ENCODE assay signal across 18 cellular contexts in genomic region chr13:29964181-29964845, GRCh38.
DNase-seq lines count a peak whose midpoint lies in the region; ATAC-seq, FAIRE-seq and TF ChIP-seq lines count a peak whose summit lies in the region.
"Had no signal": no experiment of that assay in that cellular context is flagged by ENCODE, and none has a peak within 500 bp of the region (broad histone marks: within the 10 kb centered on the region; RNA-seq: fewer than 3 reads in every experiment).

No MANE protein-coding gene starts in this region.

- no peak for TF ChIP-seq RAD21 in K562 (CRISPR knock-in tag; conservative IDR thresholded peaks at IDR 0.05 in 1 of 2, IDR thresholded peaks at IDR 0.05 in 1 of 2)

- DNase-seq in GM12864 (ENCODE audit: low read depth), result peak; percentile 1
- DNase-seq in K562 (ENCODE audit: extremely low read depth in 1 of 4, low spot score in 3 of 4), result peak; percentile 3 to 50 (median 49)
- no peak for DNase-seq in adrenal gland
- DNase-seq in C1 segment of cervical spinal cord (lab: John Stamatoyannopoulos, UW), result no peak
- DNase-seq: NCI-H1417 treated with DMSO at 0.1 percent for 48 hours, NCI-H2029, NCI-H2171, NCI-H446 treated with DMSO at 0.1 percent for 48 hours, Peyer's patch, Right ventricle myocardium superior, T-cell had no signal

- no peak for FAIRE-seq in K562 (lab: Jason Lieb, UNC)
- FAIRE-seq: A549 had no signal

- H3K79me2 ChIP-seq in K562 (ENCODE audit: control insufficient read depth, insufficient read depth, low read length), result no peaks in the 10 kb centered on the region

- intact Hi-C loops in K562 (cut with micrococcal nuclease), result loop anchor here (10.0 kb wide), 1 partner anchor 150 kb away; no protein-coding TSS in a partner anchor
- intact Hi-C loops in adrenal gland (cut with DNase I), result no loop called here

- H3K36me3 ChIP-seq in HUES64 (ENCODE audit: insufficient read depth, low read length) (no peaks in the 10 kb centered on the region), K562 (ENCODE audit: control insufficient read depth, insufficient read depth, low read length) (no peaks in the 10 kb centered on the region), adrenal gland (replicated peaks in 1 of 2) (no peaks in the 10 kb centered on the region)
- H3K36me3 ChIP-seq: BLaER1 treated with 17β-estradiol and CSF1 and Interleukin-3, amounts not matched to agents 10 nM and 100 nM; Peyer's patch had no signal

- H3K27me3 ChIP-seq in HUES64 (ENCODE audit: insufficient read depth, low read length), result no peaks in the 10 kb centered on the region
- H3K27me3 ChIP-seq in K562 (ENCODE audit: control insufficient read depth in 2 of 2, insufficient read depth in 2 of 2, low read length in 2 of 2), result peaks cover 0 to 11% of the 10 kb centered on the region in 2 experiments; a peak in 1 of 5 replicates
- H3K27me3 ChIP-seq in adrenal gland, result no peaks in the 10 kb centered on the region
- H3K27me3 ChIP-seq: BLaER1 treated with 17β-estradiol and CSF1 and Interleukin-3, amounts not matched to agents 10 nM and 100 nM; Peyer's patch had no signal

- 0 out of 2 replicates have a peak overlapping the region, but pooled peaks have one; percentile 32 for H2AFZ ChIP-seq in K562 (ENCODE audit: low read depth, low read length)

- no peaks in the 10 kb centered on the region for H3K9me1 ChIP-seq in K562 (ENCODE audit: control insufficient read depth, insufficient read depth, low read length)

- H3K9ac ChIP-seq in HUES64 (ENCODE audit: low read depth, low read length) (0 out of 2 replicates have a peak overlapping the region, but pooled peaks have one; percentile 8), K562 (ENCODE audit: insufficient read depth in 1 of 2, low read depth in 2 of 2, low read length in 2 of 2) (no peak overlapping the region)
- H3K9ac ChIP-seq: BLaER1 treated with 17β-estradiol and CSF1 and Interleukin-3, amounts not matched to agents 10 nM and 100 nM had no signal

- H3K4me3 ChIP-seq in GM12864 (ENCODE audit: low read depth, low read length) (no peak overlapping the region), HUES64 (ENCODE audit: low read length) (peak overlapping the region; percentile 24; the same call in 1 of the 2 replicates), K562 (no peak overlapping the region), iPS-18c (ENCODE audit: insufficient read depth, low read depth, low read length) (0 out of 2 replicates have a peak overlapping the region, but pooled peaks have one; percentile 12), adrenal gland (no peak overlapping the region)
- H3K4me3 ChIP-seq: A549; BLaER1 treated with 17β-estradiol and CSF1 and Interleukin-3, amounts not matched to agents 10 nM and 100 nM; Peyer's patch; SK-N-MC had no signal

- TF ChIP-seq EP300 in K562 (IDR thresholded peaks at IDR 0.05; ENCODE audit: low read length), result no peak

- peaks cover 30% of the 10 kb centered on the region for H3K9me3 ChIP-seq in HUES64 (ENCODE audit: insufficient read depth, low read depth, low read length)
- H3K9me3 ChIP-seq in K562 (replicated peaks; ENCODE audit: control insufficient read depth, insufficient read depth, low read depth, low read length), result no peaks in the 10 kb centered on the region
- H3K9me3 ChIP-seq in iPS-18c (ENCODE audit: control insufficient read depth, insufficient read depth, low read length), result peaks cover 2% of the 10 kb centered on the region
- H3K9me3 ChIP-seq in adrenal gland (replicated peaks in 1 of 3), result peaks cover 0 to 9% (median 0%) of the 10 kb centered on the region in 3 donors
- H3K9me3 ChIP-seq: Peyer's patch had no signal

- BruUV-seq in K562 (replicated peaks; lab: Mats Ljungman, UMichigan), result no TSS peak

- WGBS in HUES64, result 31% methylated on average over 10 of the region's 10 CpGs
- 1% methylated on average over 9 of the region's 10 CpGs for WGBS in K562 (ENCODE audit: insufficient coverage, low coverage, missing lambda C conversion rate)
- 84 to 89% (median 87%) methylated on average over 10 of the region's 10 CpGs for WGBS in adrenal gland, 4 donors

- H3K27ac ChIP-seq in HUES64 (ENCODE audit: low read depth, low read length), result peak overlapping the region; percentile 62; the same call in 1 of the 2 replicates
- H3K27ac ChIP-seq in K562 (ENCODE audit: extremely low read depth, low read depth, low read length), result no peak overlapping the region
- no peak overlapping the region for H3K27ac ChIP-seq in adrenal gland
- H3K27ac ChIP-seq: A549; BLaER1 treated with 17β-estradiol and CSF1 and Interleukin-3, amounts not matched to agents 10 nM and 100 nM; Peyer's patch; SK-N-MC had no signal

- CTCF ChIA-PET in K562 (lab: Yijun Ruan, JAX; ENCODE audit: low intra/inter-chr PET ratio), result no interaction called here

- ATAC-seq in K562, result peak; percentile 81
- no peak for ATAC-seq in HG02970 (IDR thresholded peaks at IDR 0.05; ENCODE audit: low FRiP score, unreplicated experiment)
- ATAC-seq in GM21619 (IDR thresholded peaks at IDR 0.05; ENCODE audit: unreplicated experiment), result no peak
- ATAC-seq: A549, T-cell had no signal

- in situ Hi-C loops in K562 (cut with MboI), result no loop called here

- POLR2A ChIA-PET in K562 (lab: Yijun Ruan, JAX), result no interaction called here

- TF ChIP-seq CTCF in GM12864 (IDR thresholded peaks at IDR 0.05; ENCODE audit: low read depth, low read length, missing control alignments) (no peak), K562 (IDR thresholded peaks at IDR 0.05 in 2 of 3, conservative IDR thresholded peaks at IDR 0.05 in 1 of 3; ENCODE audit: insufficient read depth in 2 of 3, low read depth in 1 of 3, low read length in 3 of 3) (0 out of 6 replicates have a peak, but pooled peaks of 1 of the 3 experiments have one; percentile 9), adrenal gland (IDR thresholded peaks at IDR 0.05) (no peak)

- H3K4me1 ChIP-seq in HUES64 (ENCODE audit: insufficient read depth, low read length) (peaks cover 17% of the 10 kb centered on the region; the same call in 1 of the 2 replicates), K562 (replicated peaks in 1 of 2; ENCODE audit: control insufficient read depth in 2 of 2, insufficient read depth in 2 of 2, low read length in 2 of 2) (no peaks in the 10 kb centered on the region), adrenal gland (replicated peaks in 1 of 2) (no peaks in the 10 kb centered on the region)
- H3K4me1 ChIP-seq: A549, Peyer's patch had no signal

- H4K20me1 ChIP-seq in K562 (replicated peaks; ENCODE audit: control insufficient read depth, insufficient read depth, low read length), result no peaks in the 10 kb centered on the region
- H4K20me1 ChIP-seq: BLaER1 treated with 17β-estradiol and CSF1 and Interleukin-3, amounts not matched to agents 10 nM and 100 nM had no signal

- no peak for TF ChIP-seq POLR2A in K562 (conservative IDR thresholded peaks at IDR 0.05)
- no peak for TF ChIP-seq POLR2A in adrenal gland (IDR thresholded peaks at IDR 0.05)

- H3K4me2 ChIP-seq in K562 (ENCODE audit: insufficient read depth, low read length), result no peak overlapping the region
- H3K4me2 ChIP-seq: A549; BLaER1 treated with 17β-estradiol and CSF1 and Interleukin-3, amounts not matched to agents 10 nM and 100 nM had no signal

TF ChIP-seq in K562, 482 proteins besides CTCF, POLR2A, EP300 and RAD21:
- TF ChIP-seq TRIM28 (IDR thresholded peaks at IDR 0.05) (no peak), BRD4 (IDR thresholded peaks at IDR 0.05) (no peak), KAT2B (IDR thresholded peaks at IDR 0.05; ENCODE audit: low read depth, low read length) (no peak), U2AF2 (optimal IDR thresholded peaks at IDR 0.05; ENCODE audit: low read depth, low read length) (no peak), ZKSCAN8 (CRISPR knock-in tag; IDR thresholded peaks at IDR 0.05) (no peak), RFX1 (IDR thresholded peaks at IDR 0.05) (no peak), MCM5 (IDR thresholded peaks at IDR 0.05; ENCODE audit: low read depth) (no peak), HOXB6 (CRISPR knock-in tag; IDR thresholded peaks at IDR 0.05; ENCODE audit: borderline replicate concordance) (no peak), HLTF (IDR thresholded peaks at IDR 0.05) (no peak)
TF ChIP-seq in K562: peak in this region for 0.

Comparison
In these comparisons a context has a peak if more than half of its experiments do, and no peak if none do; other contexts are left out.
1. DNase-seq: peak in GM12864 (single experiment) and K562 (4 of 4); none in adrenal gland (0 of 7) and C1 segment of cervical spinal cord (0 of 14).
2. H3K4me3 ChIP-seq: peak in HUES64 (single experiment) and iPS-18c (single experiment); none in GM12864 (single experiment), K562 (single experiment) and adrenal gland (0 of 4).